In genomic region chr17:7844292-7845154, GRCh38 we compare ENCODE assay signal across 8 cellular contexts. TPM values are rescaled to one million over a fixed set of nuclear protein-coding genes. Genes with fewer than 3 reads are reported as not detected.
DNase-seq lines count a peak whose midpoint lies in the region; ATAC-seq and TF ChIP-seq lines count a peak whose summit lies in the region.

No MANE protein-coding gene starts in this region.

- peak overlapping the region; percentile 99 for H3K27ac ChIP-seq in brain microvascular endothelial cell

- ATAC-seq in HG02885 (IDR thresholded peaks at IDR 0.05; ENCODE audit: poor library complexity, unreplicated experiment) (peak; percentile 59), sciatic nerve (peak; percentile 81)

- H3K4me3 ChIP-seq in brain microvascular endothelial cell (ENCODE audit: low read depth, low read length) = peak overlapping the region; percentile 78
- H3K4me3 ChIP-seq in iPS-11a (ENCODE audit: low read depth, low read length) = peak overlapping the region; percentile 47

- TF ChIP-seq CTCF in brain microvascular endothelial cell (IDR thresholded peaks at IDR 0.05; ENCODE audit: low read depth, low read length, missing control alignments) = no peak

- H3K36me3 ChIP-seq in brain microvascular endothelial cell (replicated peaks) = peaks cover 17% of the 10 kb centered on the region

- intact Hi-C loops in sciatic nerve (cut with DNase I) = loop anchor here (5.0 kb wide), 1 partner anchor 328 kb away; no protein-coding TSS in a partner anchor

- in situ Hi-C loops in brain microvascular endothelial cell (cut with HindIII; ENCODE audit: low pct_ligation_motif_present, low sequenced_read_pairs) = no loop called here

- H3K27me3 ChIP-seq in brain microvascular endothelial cell (replicated peaks) = no peaks in the 10 kb centered on the region

- DNase-seq in NCI-H524 (lab: John Stamatoyannopoulos, UW) (peak; percentile 51 to 68), NCI-H524 treated with DMSO at 0.1 percent for 48 hours (lab: John Stamatoyannopoulos, UW) (no peak), NCI-H2081 (lab: John Stamatoyannopoulos, UW) (peak; percentile 80 to 87), UCSD-AML1 (lab: John Stamatoyannopoulos, UW; ENCODE audit: unreplicated experiment) (peak; percentile 84), brain microvascular endothelial cell (peak; percentile 93), sciatic nerve (ENCODE audit: low spot score) (peak; percentile 93)

RNA-seq across cellular contexts. Expression of gene TMEM88, which starts 10.3 kb away (rescaled TPM):
- total RNA-seq in sciatic nerve = 18.5 TPM

RNA-seq across cellular contexts. Expression of gene KDM6B, which starts 10.5 kb away (rescaled TPM):
- 41.0 TPM for total RNA-seq in sciatic nerve

RNA-seq across cellular contexts. Expression of gene NAA38, which starts 12.8 kb away (rescaled TPM):
- 53.5 TPM for total RNA-seq in sciatic nerve

RNA-seq across cellular contexts. Expression of gene CYB5D1, which starts 13.3 kb away (rescaled TPM):
- 13.3 TPM for total RNA-seq in sciatic nerve

RNA-seq across cellular contexts. Expression of gene CHD3, which starts 44.1 kb away (rescaled TPM):
- total RNA-seq in sciatic nerve = 138 TPM
